ENCODE assay signal across 8 cellular contexts in the genomic region with DNA sequence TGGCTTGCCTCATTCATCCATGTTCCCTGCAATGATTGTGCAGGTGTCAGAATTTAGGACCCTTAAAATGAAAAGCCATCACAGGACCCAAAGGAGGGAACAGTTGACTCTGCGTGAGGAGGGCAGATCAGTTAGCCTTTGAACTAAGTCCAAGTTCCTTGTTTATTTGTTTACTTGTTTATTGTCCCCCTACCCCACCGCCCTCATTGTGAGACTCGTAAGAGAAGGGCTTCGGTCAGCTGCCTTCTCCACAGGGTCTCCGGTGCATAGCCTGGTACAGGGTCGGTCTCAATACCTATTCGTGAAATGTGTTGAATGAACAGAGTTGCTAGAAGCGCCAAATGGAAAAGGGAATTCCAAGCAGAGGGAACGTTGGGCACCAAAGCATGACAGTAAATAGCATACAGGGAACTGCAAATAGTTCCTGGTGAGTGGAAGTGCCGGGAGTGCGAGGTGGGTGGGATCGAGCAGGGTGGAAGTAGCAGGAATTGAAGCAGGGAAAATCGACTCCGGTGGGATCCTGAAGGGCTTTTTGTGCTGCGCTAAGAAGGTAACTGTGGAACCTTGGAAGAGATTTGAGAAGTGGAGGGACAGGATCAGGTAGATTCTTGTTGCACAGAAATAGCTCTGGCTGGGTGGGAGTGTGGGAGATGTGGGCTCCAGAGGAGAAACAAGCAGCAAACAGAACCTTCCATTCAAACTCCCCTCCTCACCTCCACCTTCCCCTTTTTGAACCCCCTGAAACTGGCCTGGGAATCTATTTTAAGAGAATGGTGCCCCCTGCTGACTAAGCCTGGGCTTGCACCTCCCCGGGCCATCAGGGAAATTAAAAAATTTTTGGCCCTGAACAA. TPM values are rescaled to one million over a fixed set of nuclear protein-coding genes. Genes with fewer than 3 reads are reported as not detected.
DNase-seq lines count a peak whose midpoint lies in the region; ATAC-seq, FAIRE-seq and TF ChIP-seq lines count a peak whose summit lies in the region.

No MANE protein-coding gene starts in this region.

- no peak overlapping the region for H4K5ac ChIP-seq in H1 (ENCODE audit: insufficient read length, low read depth, low read length)

- no peak overlapping the region for H2BK120ac ChIP-seq in H1 (replicated peaks; ENCODE audit: low read depth, low read length)

- ATAC-seq in naive thymus-derived CD4-positive, alpha-beta T cell = peak; percentile 67
- no peak for ATAC-seq in GM21723 (IDR thresholded peaks at IDR 0.05; ENCODE audit: unreplicated experiment)

- H3K4me2 ChIP-seq in H1 (ENCODE audit: insufficient read depth in 1 of 2, low read depth in 2 of 2, low read length in 2 of 2) = peak overlapping the region in 1 of 2 experiments; percentile 41; a peak in 2 of 4 replicates

- no peak overlapping the region for H3K18ac ChIP-seq in H1 (ENCODE audit: extremely low read depth, low read length)

- no peaks in the 10 kb centered on the region for H3K23me2 ChIP-seq in H1 (ENCODE audit: low read depth, low read length)

- H2AFZ ChIP-seq in H1 (ENCODE audit: low read length) = peak overlapping the region; percentile 15; the same call in 1 of the 2 replicates

- peak; percentile 60 to 90 (median 79) for TF ChIP-seq CTCF in H1 (IDR thresholded peaks at IDR 0.05; ENCODE audit: control extremely low read depth in 1 of 3, insufficient read depth in 1 of 3, low read depth in 1 of 3, low read length in 3 of 3)

- H3K27ac Mint-ChIP-seq in activated CD4-positive, alpha-beta memory T cell treated with anti-CD3 and anti-CD28 coated beads, Interleukin-2, amount 10 ng/mL, durations not matched to agents 7 days and 5 days = peak overlapping the region; percentile 77
- H3K27ac Mint-ChIP-seq in naive thymus-derived CD4-positive, alpha-beta T cell = peak overlapping the region in 8 of 9 donors; percentile 76 to 92 (median 86)

- H3K27me3 Mint-ChIP-seq in activated CD4-positive, alpha-beta memory T cell treated with anti-CD3 and anti-CD28 coated beads, Interleukin-2, amount 10 ng/mL, durations not matched to agents 7 days and 5 days = no peaks in the 10 kb centered on the region
- H3K27me3 Mint-ChIP-seq in naive thymus-derived CD4-positive, alpha-beta T cell = no peaks in the 10 kb centered on the region

- no peak overlapping the region for H3K27ac ChIP-seq in H1 (ENCODE audit: low read depth, low read length)
- no peak overlapping the region for H3K27ac ChIP-seq in naive thymus-derived CD4-positive, alpha-beta T cell (ENCODE audit: low read depth, low read length)

- DNase-seq in NCI-H510A treated with DMSO at 0.1 percent for 48 hours (lab: John Stamatoyannopoulos, UW) (peak; percentile 71), NCI-H510A (lab: John Stamatoyannopoulos, UW) (no peak), NCI-H748 (lab: John Stamatoyannopoulos, UW; ENCODE audit: unreplicated experiment) (peak; percentile 49), H1 (ENCODE audit: low read depth in 1 of 2, low spot score in 2 of 2) (peak in 1 of 2 experiments; percentile 90)
- DNase-seq in activated CD4-positive, alpha-beta memory T cell treated with anti-CD3 and anti-CD28 coated beads, Interleukin-2, amount 10 ng/mL, durations not matched to agents 7 days and 5 days = peak; percentile 75
- DNase-seq in naive thymus-derived CD4-positive, alpha-beta T cell = peak; percentile 45 to 78 (median 62)
- DNase-seq in stimulated activated naive CD4-positive, alpha-beta T cell treated with Interleukin-2 at 50 U/mL for 16 hours (lab: John Stamatoyannopoulos, UW) = peak; percentile 63

- FAIRE-seq in H1 (lab: Jason Lieb, UNC) = peak; percentile 66

- H3K4ac ChIP-seq in H1 (replicated peaks; ENCODE audit: insufficient read length, low read depth, low read length) = no peak overlapping the region

- no peak overlapping the region for H3K56ac ChIP-seq in H1 (replicated peaks; ENCODE audit: insufficient read length, low read depth, low read length)

- no peak overlapping the region for H2BK5ac ChIP-seq in H1 (ENCODE audit: low read depth, low read length)

- H2BK15ac ChIP-seq in H1 (ENCODE audit: low read length) = no peak overlapping the region

- 0 out of 2 replicates have a peak overlapping the region, but pooled peaks have one; percentile 66 for H2AK5ac ChIP-seq in H1 (ENCODE audit: low read depth, low read length)

- CTCF ChIA-PET in activated CD4-positive, alpha-beta memory T cell treated with anti-CD3 and anti-CD28 coated beads, Interleukin-2, amount 10 ng/mL, durations not matched to agents 7 days and 5 days (lab: Charles Lee) = interaction anchor here (0.7 to 7.7 kb wide), 20 partner anchors 8 to 139 kb away, joined by 3 to 95 read pairs (median 5); partner anchors contain the start of genes NXPH3 and SLC35B1
- CTCF ChIA-PET in H1 (lab: Charles Lee; ENCODE audit: partially characterized antibody) = interaction anchor here (0.6 to 19.2 kb wide), 29 partner anchors 8 to 302 kb away, joined by 3 to 310 read pairs (median 5); partner anchors contain the start of genes NXPH3 and SLC35B1
- CTCF ChIA-PET in naive thymus-derived CD4-positive, alpha-beta T cell (lab: Charles Lee) = interaction anchor here (1.0 to 3.8 kb wide), 11 partner anchors 8 to 138 kb away, joined by 3 to 38 read pairs (median 7); partner anchors contain the start of gene SLC35B1

- H4K91ac ChIP-seq in H1 (replicated peaks; ENCODE audit: insufficient read length, low read length) = no peak overlapping the region

- H3K79me2 ChIP-seq in H1 (ENCODE audit: control insufficient read depth in 1 of 2, insufficient read depth in 2 of 2, low read length in 2 of 2) = no peaks in the 10 kb centered on the region

- H3K14ac ChIP-seq in H1 (ENCODE audit: insufficient read length) = no peak overlapping the region

- H4K20me1 ChIP-seq in H1 (replicated peaks in 1 of 2; ENCODE audit: control insufficient read depth in 1 of 2, insufficient read depth in 2 of 2, low read length in 2 of 2) = no peaks in the 10 kb centered on the region

- no peaks in the 10 kb centered on the region for H3K79me1 ChIP-seq in H1 (ENCODE audit: low read depth, low read length)

- H3K9me3 Mint-ChIP-seq in activated CD4-positive, alpha-beta memory T cell treated with anti-CD3 and anti-CD28 coated beads, Interleukin-2, amount 10 ng/mL, durations not matched to agents 7 days and 5 days = no peaks in the 10 kb centered on the region
- H3K9me3 Mint-ChIP-seq in naive thymus-derived CD4-positive, alpha-beta T cell = no peaks in the 10 kb centered on the region

- no peak overlapping the region for H3K9ac ChIP-seq in H1 (replicated peaks in 1 of 4; ENCODE audit: extremely low read depth in 1 of 4, low read depth in 3 of 4, low read length in 3 of 4)

- peaks cover 11% of the 10 kb centered on the region for H3K36me3 Mint-ChIP-seq in activated CD4-positive, alpha-beta memory T cell treated with anti-CD3 and anti-CD28 coated beads, Interleukin-2, amount 10 ng/mL, durations not matched to agents 7 days and 5 days (ENCODE audit: low read depth)
- H3K36me3 Mint-ChIP-seq in naive thymus-derived CD4-positive, alpha-beta T cell = peaks cover 2 to 9% (median 7%) of the 10 kb centered on the region in 5 donors

- H3K4me1 ChIP-seq in H1 (replicated peaks in 1 of 4; ENCODE audit: control insufficient read depth in 3 of 4, insufficient read depth in 4 of 4, low read length in 3 of 4) = peaks cover 0 to 2% (median under 1%) of the 10 kb centered on the region in 4 experiments; a peak in 4 of 7 replicates
- peaks cover 13 to 29% of the 10 kb centered on the region in 2 donors for H3K4me1 ChIP-seq in naive thymus-derived CD4-positive, alpha-beta T cell (ENCODE audit: control insufficient read depth in 2 of 2, insufficient read depth in 2 of 2, low read length in 2 of 2)

- intact Hi-C loops in naive thymus-derived CD4-positive, alpha-beta T cell (cut with micrococcal nuclease) = loop anchor here (1.0 to 5.0 kb wide), 6 partner anchors 18 to 198 kb away; partner anchors contain the start of genes NGFR (in 1 of the 2) and NXPH3 (in 1 of the 2)

- no peak overlapping the region for H4K8ac ChIP-seq in H1 (ENCODE audit: extremely low read depth, insufficient read depth, low read length)

- WGBS in H1 (ENCODE audit: extremely low coverage in 1 of 2, insufficient coverage in 1 of 2, insufficient read length in 1 of 2, insufficient replicate concordance in 2 of 2, low coverage in 1 of 2, low lambda C conversion rate in 2 of 2, missing lambda C conversion rate in 1 of 2), 2 experiments = 74% methylated on average over 16 of the region's 16 CpGs; no CpG with 5 or more reads in 1 of the 2 experiments

- H3K4me3 Mint-ChIP-seq in activated CD4-positive, alpha-beta memory T cell treated with anti-CD3 and anti-CD28 coated beads, Interleukin-2, amount 10 ng/mL, durations not matched to agents 7 days and 5 days = no peak overlapping the region
- H3K4me3 Mint-ChIP-seq in naive thymus-derived CD4-positive, alpha-beta T cell = peak overlapping the region in 6 of 10 donors; percentile 23 to 62 (median 57)

- no peak for TF ChIP-seq EP300 in H1 (IDR thresholded peaks at IDR 0.05; ENCODE audit: borderline replicate concordance in 1 of 2, low read depth in 2 of 2, low read length in 2 of 2)

- H2BK20ac ChIP-seq in H1 (ENCODE audit: low read length) = no peak overlapping the region

- TF ChIP-seq RAD21 in H1 (IDR thresholded peaks at IDR 0.05 in 1 of 2, conservative IDR thresholded peaks at IDR 0.05 in 1 of 2; ENCODE audit: low read depth in 2 of 2, low read length in 2 of 2) = peak; percentile 91 to 97

- H3K4me1 Mint-ChIP-seq in activated CD4-positive, alpha-beta memory T cell treated with anti-CD3 and anti-CD28 coated beads, Interleukin-2, amount 10 ng/mL, durations not matched to agents 7 days and 5 days = peaks cover 25% of the 10 kb centered on the region
- peaks cover 28 to 66% (median 50%) of the 10 kb centered on the region in 7 donors for H3K4me1 Mint-ChIP-seq in naive thymus-derived CD4-positive, alpha-beta T cell

- no peak overlapping the region for H3K23ac ChIP-seq in H1 (ENCODE audit: insufficient read length)

- peak overlapping the region in 1 of 4 experiments; percentile 2; a peak in 1 of 8 replicates for H3K4me3 ChIP-seq in H1 (ENCODE audit: extremely low read depth in 1 of 4, insufficient read depth in 2 of 4, low read depth in 3 of 4, low read length in 4 of 4)
- no peak overlapping the region for H3K4me3 ChIP-seq in naive thymus-derived CD4-positive, alpha-beta T cell (ENCODE audit: low read length)

- no peaks in the 10 kb centered on the region for H3K9me3 ChIP-seq in H1 (ENCODE audit: insufficient read depth in 2 of 2, low read depth in 1 of 2, low read length in 1 of 2)
- no peaks in the 10 kb centered on the region for H3K9me3 ChIP-seq in naive thymus-derived CD4-positive, alpha-beta T cell (ENCODE audit: control insufficient read depth in 2 of 3, low read length in 3 of 3)

- POLR2A ChIA-PET in activated CD4-positive, alpha-beta memory T cell treated with anti-CD3 and anti-CD28 coated beads, Interleukin-2, amount 10 ng/mL, durations not matched to agents 7 days and 5 days (lab: Charles Lee) = interaction anchor here (1.0 to 5.7 kb wide), 7 partner anchors 11 to 307 kb away, joined by 3 to 42 read pairs (median 7); partner anchors contain the start of genes KAT7 and SLC35B1
- POLR2A ChIA-PET in H1 (lab: Charles Lee; ENCODE audit: partially characterized antibody) = interaction anchor here (0.6 to 4.9 kb wide), 5 partner anchors 7 to 124 kb away, joined by 3 to 29 read pairs (median 3); partner anchors contain the start of genes SLC35B1 and SPOP
- POLR2A ChIA-PET in naive thymus-derived CD4-positive, alpha-beta T cell (lab: Charles Lee) = interaction anchor here (0.5 to 2.7 kb wide), 9 partner anchors 9 to 1683 kb away, joined by 3 to 13 read pairs (median 5); partner anchors contain the start of genes FAM117A, SLC35B1 and SPOP

- no peak for TF ChIP-seq POLR2A in H1 (IDR thresholded peaks at IDR 0.05; ENCODE audit: control extremely low read depth in 1 of 2, low read depth in 2 of 2, low read length in 2 of 2)

- H3K36me3 ChIP-seq in H1 (ENCODE audit: control insufficient read depth in 2 of 4, insufficient read depth in 4 of 4, low read length in 3 of 4) = peaks cover 0 to under 1% (median under 1%) of the 10 kb centered on the region in 4 experiments; a peak in 1 of 8 replicates
- peaks cover 0 to 6% (median 0%) of the 10 kb centered on the region in 3 experiments for H3K36me3 ChIP-seq in naive thymus-derived CD4-positive, alpha-beta T cell (ENCODE audit: control insufficient read depth in 2 of 3, insufficient read depth in 3 of 3, low read length in 3 of 3)

- H2BK12ac ChIP-seq in H1 (ENCODE audit: low read depth, low read length) = no peak overlapping the region

- H3K27me3 ChIP-seq in H1 (replicated peaks in 1 of 4; ENCODE audit: control insufficient read depth in 3 of 4, extremely low read depth in 1 of 4, insufficient read depth in 3 of 4, low read length in 3 of 4) = no peaks in the 10 kb centered on the region; a peak in 1 of 7 replicates
- no peaks in the 10 kb centered on the region for H3K27me3 ChIP-seq in naive thymus-derived CD4-positive, alpha-beta T cell (ENCODE audit: control insufficient read depth in 2 of 2, insufficient read depth in 2 of 2, low read length in 2 of 2)

RNA-seq across cellular contexts. Expression of gene SLC35B1, which starts 12.7 kb away (rescaled TPM):
- total RNA-seq in activated CD4-positive, alpha-beta memory T cell treated with anti-CD3 and anti-CD28 coated beads, Interleukin-2, amount 10 ng/mL, durations not matched to agents 7 days and 5 days = 10 to 100 TPM; 50.4 TPM
- 56.5 and 60.0 TPM in 2 replicates for total RNA-seq in H1 (2021; fragmentation: NEBNext Ultra II Directional; extraction: Animal tissue kit (Norgen Biotek cat#: 25700))
- 62.0 and 87.7 TPM in 2 replicates for polyA plus RNA-seq in H1 (2011; rRNA removed)
- 59.4 TPM for polyA plus RNA-seq in H1 (2011; cell fraction: cytosol; rRNA removed)
- 59.5 TPM for polyA plus RNA-seq in H1 (2011; cell fraction: nucleus; rRNA removed)
- polyA plus RNA-seq in H1 (2012, experiment 1 of 2) = 53.4 to 64.1 TPM (median 56.9 TPM) in 4 replicates
- 40.1 TPM for polyA plus RNA-seq in H1 (2012, experiment 2 of 2)
- polyA plus RNA-seq in H1 (2013, experiment 1 of 2) = 62.0 TPM
- polyA plus RNA-seq in H1 (2013, experiment 2 of 2) = 74.6 TPM
- polyA minus RNA-seq in H1 (2011; rRNA and poly(A)+ RNA removed) = 64.7 and 71.9 TPM in 2 replicates
- 26.6 TPM for polyA minus RNA-seq in H1 (2011; cell fraction: cytosol; rRNA and poly(A)+ RNA removed)
- polyA minus RNA-seq in H1 (2011; cell fraction: nucleus; rRNA and poly(A)+ RNA removed) = 54.0 TPM
- 10 to 100 TPM; 42.1 to 83.0 (median 49.0) TPM for total RNA-seq in naive thymus-derived CD4-positive, alpha-beta T cell
- polyA plus RNA-seq in naive thymus-derived CD4-positive, alpha-beta T cell = 10 to 100 TPM; 23.4 to 28.5 TPM

RNA-seq across cellular contexts. Expression of gene SPOP, which starts 17.2 kb away (rescaled TPM):
- total RNA-seq in activated CD4-positive, alpha-beta memory T cell treated with anti-CD3 and anti-CD28 coated beads, Interleukin-2, amount 10 ng/mL, durations not matched to agents 7 days and 5 days = 10 to 100 TPM; 52.2 to 57.8 TPM
- total RNA-seq in H1 (2021; fragmentation: NEBNext Ultra II Directional; extraction: Animal tissue kit (Norgen Biotek cat#: 25700)) = 24.8 and 25.6 TPM in 2 replicates
- 13.3 and 15.5 TPM in 2 replicates for polyA plus RNA-seq in H1 (2011; rRNA removed)
- 18.6 TPM for polyA plus RNA-seq in H1 (2011; cell fraction: cytosol; rRNA removed)
- 37.2 TPM for polyA plus RNA-seq in H1 (2011; cell fraction: nucleus; rRNA removed)
- polyA plus RNA-seq in H1 (2012, experiment 1 of 2) = 16.9 to 23.9 TPM (median 20.2 TPM) in 4 replicates
- polyA plus RNA-seq in H1 (2012, experiment 2 of 2) = 4.6 TPM
- 14.0 TPM for polyA plus RNA-seq in H1 (2013, experiment 1 of 2)
- polyA plus RNA-seq in H1 (2013, experiment 2 of 2) = 14.3 TPM
- 41.0 and 49.3 TPM in 2 replicates for polyA minus RNA-seq in H1 (2011; rRNA and poly(A)+ RNA removed)
- 27.4 TPM for polyA minus RNA-seq in H1 (2011; cell fraction: cytosol; rRNA and poly(A)+ RNA removed)
- polyA minus RNA-seq in H1 (2011; cell fraction: nucleus; rRNA and poly(A)+ RNA removed) = 43.2 TPM
- 10 to 100 TPM; 59.6 to 94.8 (median 80.9) TPM for total RNA-seq in naive thymus-derived CD4-positive, alpha-beta T cell
- polyA plus RNA-seq in naive thymus-derived CD4-positive, alpha-beta T cell = 100 to 1,000 TPM; 121 to 151 TPM
